Comparison of ENCODE assay signal across 11 cellular contexts in genomic region chr1:229186373-229187056, GRCh38.
DNase-seq lines count a peak whose midpoint lies in the region; ATAC-seq, FAIRE-seq and TF ChIP-seq lines count a peak whose summit lies in the region.
"Had no signal": no experiment of that assay in that cellular context is flagged by ENCODE, and none has a peak within 500 bp of the region (broad histone marks: within the 10 kb centered on the region; RNA-seq: fewer than 3 reads in every experiment).

No MANE protein-coding gene starts in this region.

- H3K27ac Mint-ChIP-seq in chondrocyte (ENCODE audit: unreplicated experiment) = no peak overlapping the region

- FAIRE-seq in GM12878 (lab: Jason Lieb, UNC) = peak; percentile 96

- H3K36me3 Mint-ChIP-seq in chondrocyte (ENCODE audit: low read depth) = no peaks in the 10 kb centered on the region

- H3K9me3 ChIP-seq in GM12878 (replicated peaks; ENCODE audit: control insufficient read depth, insufficient read depth, low read length) (no peaks in the 10 kb centered on the region), lower lobe of right lung (no peaks in the 10 kb centered on the region)

- in situ Hi-C loops in GM12878 (cut with MboI) = no loop called here

- 65% methylated on average over 9 of the region's 9 CpGs for WGBS in GM12878 (ENCODE audit: insufficient coverage, insufficient replicate concordance, low lambda C conversion rate, missing lambda C conversion rate)

- H3K9ac ChIP-seq in GM12878 (ENCODE audit: control insufficient read depth, insufficient read depth, low read length) = no peak overlapping the region

- DNase-seq in GM12878 (ENCODE audit: low read depth, low spot score) = peak; percentile 53
- DNase-seq in SW 1271 (lab: John Stamatoyannopoulos, UW) = no peak
- no peak for DNase-seq in lower lobe of right lung
- no peak for DNase-seq in glomerular visceral epithelial cell (ENCODE audit: extremely low spot score)
- DNase-seq in chondrocyte (ENCODE audit: low spot score) = no peak
- DNase-seq: DND-41, NCI-H446 had no signal

- no peaks in the 10 kb centered on the region for H4K20me1 ChIP-seq in GM12878 (ENCODE audit: control insufficient read depth, insufficient read depth)

- H3K27me3 ChIP-seq in GM12878 (replicated peaks in 1 of 2; ENCODE audit: control insufficient read depth in 2 of 2, insufficient read depth in 2 of 2, low read length in 1 of 2) (no peaks in the 10 kb centered on the region; a peak in 1 of 4 replicates), lower lobe of right lung (ENCODE audit: low read depth) (no peaks in the 10 kb centered on the region)

- H2AFZ ChIP-seq in GM12878 (ENCODE audit: control insufficient read depth, low read depth, low read length) = peak overlapping the region; percentile 85

- no peak overlapping the region for H3K4me3 ChIP-seq in GM12878
- no peak overlapping the region for H3K4me3 ChIP-seq in lower lobe of right lung

- no peak for TF ChIP-seq CTCF in GM12878 (IDR thresholded peaks at IDR 0.05 in 2 of 3, conservative IDR thresholded peaks at IDR 0.05 in 1 of 3; ENCODE audit: control insufficient read depth in 2 of 3, extremely low read depth in 1 of 3, insufficient read depth in 1 of 3, low read depth in 3 of 3, low read length in 3 of 3)
- no peak for TF ChIP-seq CTCF in lower lobe of right lung (IDR thresholded peaks at IDR 0.05)
- TF ChIP-seq CTCF in chondrocyte (IDR thresholded peaks at IDR 0.05) = no peak

- no peaks in the 10 kb centered on the region for H3K79me2 ChIP-seq in GM12878 (ENCODE audit: control insufficient read depth, insufficient read depth, low read length)

- no peaks in the 10 kb centered on the region for H3K4me1 Mint-ChIP-seq in chondrocyte (ENCODE audit: low read depth)
- H3K4me1 Mint-ChIP-seq: neural crest cell had no signal

- H3K27ac ChIP-seq in GM12878 (ENCODE audit: control insufficient read depth, insufficient read depth) (0 out of 2 replicates have a peak overlapping the region, but pooled peaks have one; percentile 27), lower lobe of right lung (no peak overlapping the region)

- H3K36me3 ChIP-seq in GM12878 (ENCODE audit: control insufficient read depth in 2 of 2, insufficient read depth in 2 of 2, low read length in 1 of 2) (no peaks in the 10 kb centered on the region), lower lobe of right lung (no peaks in the 10 kb centered on the region)

- SMC1A ChIA-PET in GM12878 (lab: Charles Lee; ENCODE audit: uncharacterized antibody, unreplicated experiment) = interaction anchor here (0.6 kb wide), 1 partner anchor 178 kb away, joined by 3 read pairs; no protein-coding TSS in a partner anchor

- CTCF ChIA-PET in GM12878 (lab: Yijun Ruan, JAX) = interaction anchor here (0.6 to 1.0 kb wide), 2 partner anchors 41 to 228 kb away, joined by 3 to 6 read pairs; no protein-coding TSS in a partner anchor

- H3K9me3 Mint-ChIP-seq in chondrocyte (ENCODE audit: low read depth) = no peaks in the 10 kb centered on the region
- H3K9me3 Mint-ChIP-seq: neural crest cell had no signal

- RAD21 ChIA-PET in GM12878 (lab: Charles Lee; ENCODE audit: unreplicated experiment) = no interaction called here

- ATAC-seq in GM18520 (IDR thresholded peaks at IDR 0.05; ENCODE audit: unreplicated experiment) (peak; percentile 68), GM21367 (IDR thresholded peaks at IDR 0.05; ENCODE audit: unreplicated experiment) (peak; percentile 93), HG03135 (IDR thresholded peaks at IDR 0.05; ENCODE audit: unreplicated experiment) (peak; percentile 91), GM12878 (peak; percentile 86), lower lobe of right lung (no peak)

- POLR2A ChIA-PET in GM12878 (lab: Charles Lee) = no interaction called here

- no peak overlapping the region for H3K4me3 Mint-ChIP-seq in chondrocyte (ENCODE audit: unreplicated experiment)
- H3K4me3 Mint-ChIP-seq: neural crest cell had no signal

- BruUV-seq in GM12878 (replicated peaks; lab: Mats Ljungman, UMichigan) = no TSS peak

- H3K4me2 ChIP-seq in GM12878 (ENCODE audit: control insufficient read depth, insufficient read depth) = peak overlapping the region; percentile 32

- no peak for TF ChIP-seq EP300 in GM12878 (IDR thresholded peaks at IDR 0.05; ENCODE audit: borderline replicate concordance in 1 of 2, control insufficient read depth in 1 of 2, low read depth in 2 of 2, low read length in 2 of 2)

- peaks cover 6% of the 10 kb centered on the region for H3K27me3 Mint-ChIP-seq in chondrocyte (ENCODE audit: low read depth)

- H3K4me1 ChIP-seq in GM12878 (ENCODE audit: control insufficient read depth, insufficient read depth, low read length) (peaks cover 9% of the 10 kb centered on the region), lower lobe of right lung (no peaks in the 10 kb centered on the region)

- TF ChIP-seq POLR2A in GM12878 (IDR thresholded peaks at IDR 0.05; ENCODE audit: low read depth, low read length) = no peak

- intact Hi-C loops in GM12878 (cut with micrococcal nuclease; ENCODE audit: unreplicated experiment) (no loop called here), lower lobe of right lung (cut with DNase I) (no loop called here)

- TF ChIP-seq RAD21 in GM12878 (IDR thresholded peaks at IDR 0.05; ENCODE audit: insufficient read depth, low read depth, low read length) = no peak

TF ChIP-seq in GM12878, 131 proteins besides CTCF, POLR2A, EP300 and RAD21:
- TF ChIP-seq IRF4 (IDR thresholded peaks at IDR 0.05; ENCODE audit: low read depth, low read length) (no peak), PML (IDR thresholded peaks at IDR 0.05; ENCODE audit: low read length) (no peak), EGR1 (IDR thresholded peaks at IDR 0.05; ENCODE audit: borderline replicate concordance in 1 of 2, low read depth in 2 of 2, low read length in 2 of 2) (no peak), JUNB (IDR thresholded peaks at IDR 0.05) (peak; percentile 68), RUNX3 (IDR thresholded peaks at IDR 0.05; ENCODE audit: low read length) (peak; percentile 72), SRF (IDR thresholded peaks at IDR 0.05; ENCODE audit: low read depth in 2 of 2, low read length in 2 of 2) (no peak), IKZF2 (IDR thresholded peaks at IDR 0.05) (0 out of 4 replicates have a peak, but pooled peaks of 1 of the 2 experiments have one; percentile 15)

Comparison
In these comparisons a context has a peak if more than half of its experiments do, and no peak if none do; other contexts are left out.
1. ATAC-seq: peak in GM18520 (single experiment), GM21367 (single experiment), HG03135 (single experiment) and GM12878 (single experiment); none in lower lobe of right lung (0 of 2).